In the genomic region with DNA sequence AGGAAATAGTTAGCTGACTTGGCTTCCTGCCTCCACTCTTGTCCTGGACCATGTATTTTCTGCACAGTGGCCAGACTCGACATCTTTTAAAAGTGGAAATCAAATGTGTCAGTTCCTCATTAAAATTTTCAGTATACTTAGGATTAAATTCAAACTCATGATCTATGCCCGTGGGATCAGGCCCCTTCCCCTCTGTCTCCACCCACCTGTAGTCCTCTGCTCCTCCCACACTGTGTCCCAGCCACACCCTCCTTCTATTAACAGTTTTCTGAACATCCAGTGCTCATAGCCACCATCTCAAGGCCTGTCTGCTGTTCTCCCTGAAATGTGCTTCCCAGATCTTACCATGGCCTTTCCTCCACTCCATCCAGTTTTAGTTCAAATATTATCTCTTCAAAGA, we compare ENCODE assay signal across 18 cellular contexts. TPM values are rescaled to one million over a fixed set of nuclear protein-coding genes. Genes with fewer than 3 reads are reported as not detected.
A peak's percentile ranks its signal among the peaks of the same experiment; 100 is the strongest.
DNase-seq lines count a peak whose midpoint lies in the region; ATAC-seq and TF ChIP-seq lines count a peak whose summit lies in the region.
"Had no signal": no experiment of that assay in that cellular context is flagged by ENCODE, and none has a peak within 500 bp of the region (broad histone marks: within the 10 kb centered on the region; RNA-seq: fewer than 3 reads in every experiment).

No MANE protein-coding gene starts in this region.

- H3K4me3 ChIP-seq in CD8-positive, alpha-beta memory T cell (ENCODE audit: low read length): no peak overlapping the region
- H3K4me3 ChIP-seq: ascending aorta, coronary artery, GM12878, heart right ventricle had no signal

- no peak overlapping the region for H3K27ac ChIP-seq in CD8-positive, alpha-beta memory T cell (ENCODE audit: low read depth, low read length)
- H3K27ac ChIP-seq: ascending aorta, parathyroid adenoma had no signal

- ATAC-seq in activated CD4-positive, alpha-beta T cell treated with anti-CD3 and anti-CD28 coated beads for 36 hours: no peak
- ATAC-seq: esophagus mucosa, GM12878, heart right ventricle had no signal

- H3K9me3 Mint-ChIP-seq in activated CD4-positive, alpha-beta T cell treated with anti-CD3 and anti-CD28 coated beads for 36 hours (ENCODE audit: low read depth): no peaks in the 10 kb centered on the region
- no peaks in the 10 kb centered on the region for H3K9me3 Mint-ChIP-seq in CD8-positive, alpha-beta memory T cell
- H3K9me3 Mint-ChIP-seq: H9 had no signal

- peaks cover 42% of the 10 kb centered on the region for H3K36me3 Mint-ChIP-seq in activated CD4-positive, alpha-beta T cell treated with anti-CD3 and anti-CD28 coated beads for 36 hours (ENCODE audit: low read depth)
- H3K36me3 Mint-ChIP-seq in CD8-positive, alpha-beta memory T cell: peaks cover 12 to 62% (median 25%) of the 10 kb centered on the region in 3 donors

- peak overlapping the region; percentile 73 for H3K27ac Mint-ChIP-seq in activated CD4-positive, alpha-beta T cell treated with anti-CD3 and anti-CD28 coated beads for 36 hours
- H3K27ac Mint-ChIP-seq in CD8-positive, alpha-beta memory T cell: peak overlapping the region; percentile 70 to 98 (median 87)

- H3K36me3 ChIP-seq in CD8-positive, alpha-beta memory T cell (ENCODE audit: insufficient read depth, low read length): peaks cover 8% of the 10 kb centered on the region
- H3K36me3 ChIP-seq: ascending aorta had no signal

- TF ChIP-seq CTCF in GM13977 (IDR thresholded peaks at IDR 0.05; ENCODE audit: extremely low read depth, insufficient read depth, missing control alignments): no peak

- in situ Hi-C loops in GM13977 (cut with MboI; ENCODE audit: low pct_unique_long_range_greater_than_20kb, low sequenced_read_pairs, unreplicated experiment): no loop called here

- peaks cover 91% of the 10 kb centered on the region for H3K4me1 Mint-ChIP-seq in activated CD4-positive, alpha-beta T cell treated with anti-CD3 and anti-CD28 coated beads for 36 hours
- H3K4me1 Mint-ChIP-seq in CD8-positive, alpha-beta memory T cell: peaks cover 84 to 93% (median 92%) of the 10 kb centered on the region in 3 donors

- peaks cover 91% of the 10 kb centered on the region for H3K4me1 ChIP-seq in CD8-positive, alpha-beta memory T cell (ENCODE audit: insufficient read depth, low read length)
- H3K4me1 ChIP-seq: parathyroid adenoma had no signal

- H3K27me3 ChIP-seq in CD8-positive, alpha-beta memory T cell (ENCODE audit: insufficient read depth, low read length, poor library complexity, severe bottlenecking): no peaks in the 10 kb centered on the region
- H3K27me3 ChIP-seq: ascending aorta had no signal

- no peaks in the 10 kb centered on the region for H3K27me3 Mint-ChIP-seq in activated CD4-positive, alpha-beta T cell treated with anti-CD3 and anti-CD28 coated beads for 36 hours
- H3K27me3 Mint-ChIP-seq in CD8-positive, alpha-beta memory T cell: no peaks in the 10 kb centered on the region

- no peaks in the 10 kb centered on the region for H3K9me3 ChIP-seq in CD8-positive, alpha-beta memory T cell (ENCODE audit: low read length)
- H3K9me3 ChIP-seq: ascending aorta, heart right ventricle had no signal

- CTCF ChIA-PET in activated CD4-positive, alpha-beta T cell treated with anti-CD3 and anti-CD28 coated beads for 36 hours (lab: Charles Lee): interaction anchor here (0.5 to 18.8 kb wide), 10 partner anchors 7 to 285 kb away, joined by 3 to 261 read pairs (median 6); no protein-coding TSS in a partner anchor
- CTCF ChIA-PET in CD8-positive, alpha-beta memory T cell (lab: Charles Lee): interaction anchor here (0.6 to 6.3 kb wide), 7 partner anchors 8 to 34 kb away, joined by 3 to 94 read pairs (median 4); no protein-coding TSS in a partner anchor

- no peak for DNase-seq in activated CD4-positive, alpha-beta T cell treated with anti-CD3 and anti-CD28 coated beads for 36 hours
- no peak for DNase-seq in activated CD4-positive, alpha-beta T cell treated with anti-CD3 and anti-CD28 coated beads for 1 hour
- DNase-seq in CD8-positive, alpha-beta memory T cell: no peak
- DNase-seq in activated T-cell treated with anti-CD3 and anti-CD28 coated beads, Interleukin-2, amount 50 U/mL, for 48 hours: peak; percentile 7 to 11
- DNase-seq in mucosa of gallbladder (ENCODE audit: low spot score): peak; percentile 6
- DNase-seq in OCI-M2 (lab: John Stamatoyannopoulos, UW; ENCODE audit: unreplicated experiment): no peak
- no peak for DNase-seq in HCEC 1CT
- DNase-seq in GM13977 (ENCODE audit: low spot score): no peak
- DNase-seq: heart right ventricle; Right ventricle myocardium superior; stimulated activated CD4-positive, alpha-beta T cell treated with anti-CD3 and anti-CD28 coated beads, Interleukin-12 subunit alpha, Interleukin-12 subunit beta, amount 100 ng/mL, for 4 hours had no signal

- POLR2A ChIA-PET in activated CD4-positive, alpha-beta T cell treated with anti-CD3 and anti-CD28 coated beads for 36 hours (lab: Charles Lee): interaction anchor here (0.9 kb wide), 1 partner anchor 34 kb away, joined by 4 read pairs; no protein-coding TSS in a partner anchor
- POLR2A ChIA-PET in CD8-positive, alpha-beta memory T cell (lab: Charles Lee): no interaction called here

- intact Hi-C loops in activated CD4-positive, alpha-beta T cell treated with anti-CD3 and anti-CD28 coated beads for 36 hours (cut with DNase I, micrococcal nuclease): no loop called here

- no peak overlapping the region for H3K4me3 Mint-ChIP-seq in activated CD4-positive, alpha-beta T cell treated with anti-CD3 and anti-CD28 coated beads for 36 hours
- H3K4me3 Mint-ChIP-seq in CD8-positive, alpha-beta memory T cell: peak overlapping the region; percentile 5 to 68 (median 49)
- H3K4me3 Mint-ChIP-seq: H9 had no signal

RNA-seq across cellular contexts. Expression of a gene that starts 13.3 kb away (rescaled TPM):
- 10 to 100 TPM; 57.9 to 73.2 TPM for total RNA-seq in activated CD4-positive, alpha-beta T cell treated with anti-CD3 and anti-CD28 coated beads for 36 hours
- 10 to 100 TPM; 74.7 to 75.2 TPM for total RNA-seq in CD8-positive, alpha-beta memory T cell
- polyA plus RNA-seq in CD8-positive, alpha-beta memory T cell: 200 TPM
- total RNA-seq in mucosa of gallbladder: 12.6 TPM
- total RNA-seq: A172 had no signal

Comparison
In these comparisons a context has a peak if more than half of its experiments do, and no peak if none do; other contexts are left out.
1. DNase-seq: peak in activated T-cell treated with anti-CD3 and anti-CD28 coated beads, Interleukin-2, amount 50 U/mL, for 48 hours (2 of 2) and mucosa of gallbladder (single experiment); none in activated CD4-positive, alpha-beta T cell treated with anti-CD3 and anti-CD28 coated beads for 36 hours (single experiment), activated CD4-positive, alpha-beta T cell treated with anti-CD3 and anti-CD28 coated beads for 1 hour (single experiment), CD8-positive, alpha-beta memory T cell (0 of 5), OCI-M2 (single experiment), HCEC 1CT (single experiment) and GM13977 (single experiment).